Comparison of ENCODE assay signal across 8 cellular contexts in the genomic region with DNA sequence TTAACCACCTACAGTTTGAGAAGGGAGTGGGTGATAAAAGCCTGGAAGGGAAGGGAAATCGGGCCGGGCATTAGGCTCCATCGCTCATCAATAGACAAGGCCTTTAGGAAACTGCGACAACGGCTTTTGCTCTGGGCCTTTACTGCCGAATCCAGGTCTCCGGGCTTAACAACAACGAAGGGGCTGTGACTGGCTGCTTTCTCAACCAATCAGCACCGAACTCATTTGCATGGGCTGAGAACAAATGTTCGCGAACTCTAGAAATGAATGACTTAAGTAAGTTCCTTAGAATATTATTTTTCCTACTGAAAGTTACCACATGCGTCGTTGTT. TPM values are rescaled to one million over a fixed set of nuclear protein-coding genes. Genes with fewer than 3 reads are reported as not detected.
DNase-seq lines count a peak whose midpoint lies in the region; ATAC-seq, FAIRE-seq and TF ChIP-seq lines count a peak whose summit lies in the region.

No MANE protein-coding gene starts in this region.

- peak; percentile 99 for FAIRE-seq in islet of Langerhans (lab: Jason Lieb, UNC)

- no peaks in the 10 kb centered on the region for H3K9me3 ChIP-seq in A673 (ENCODE audit: low read depth, low read length, poor library complexity, severe bottlenecking)

- H3K27ac ChIP-seq in A673 (ENCODE audit: low read depth, low read length, poor library complexity, severe bottlenecking) (peak overlapping the region; percentile 99), VCaP (peak overlapping the region; percentile 96), skin epidermis (peak overlapping the region in 20 of 21 experiments; percentile 83 to 99 (median 92))

- peak; percentile 93 for DNase-seq in A673 (ENCODE audit: low spot score)
- DNase-seq in NCI-H2196 treated with DMSO at 0.1 percent for 48 hours (lab: John Stamatoyannopoulos, UW; ENCODE audit: unreplicated experiment): peak; percentile 20
- DNase-seq in cerebellar nuclear complex (lab: John Stamatoyannopoulos, UW): peak; percentile 65 to 81

- CTCF ChIA-PET in A673 (lab: Charles Lee): interaction anchor here (0.8 to 3.2 kb wide), 5 partner anchors 18 to 165 kb away, joined by 3 to 20 read pairs (median 5); no protein-coding TSS in a partner anchor

- peak overlapping the region; percentile 64 for H3K4me3 ChIP-seq in A673 (ENCODE audit: low read depth, low read length, poor library complexity, severe bottlenecking)
- H3K4me3 ChIP-seq in skin epidermis: peak overlapping the region in 6 of 7 experiments; percentile 47 to 63 (median 56)

- BruUV-seq in A673 (replicated peaks; lab: Mats Ljungman, UMichigan): no TSS peak

- peaks cover 33% of the 10 kb centered on the region for H3K36me3 ChIP-seq in A673 (ENCODE audit: insufficient read depth, low read length, poor library complexity, severe bottlenecking)

- POLR2A ChIA-PET in A673 (lab: Charles Lee; ENCODE audit: low non-redundant PET): interaction anchor here (0.6 to 2.0 kb wide), 8 partner anchors 18 to 1107 kb away, joined by 3 to 19 read pairs (median 6); a partner anchor contains a TSS

- TF ChIP-seq CTCF in A673 (conservative IDR thresholded peaks at IDR 0.05; ENCODE audit: low read depth, low read length) (no peak), VCaP (conservative IDR thresholded peaks at IDR 0.05) (no peak)

- no peaks in the 10 kb centered on the region for H3K27me3 ChIP-seq in A673 (replicated peaks; ENCODE audit: insufficient read depth, low read depth, low read length, poor library complexity)

- intact Hi-C loops in A673 (cut with micrococcal nuclease; ENCODE audit: unreplicated experiment): no loop called here

- ATAC-seq in GM18870 (IDR thresholded peaks at IDR 0.05; ENCODE audit: unreplicated experiment) (peak; percentile 28), HG03139 (IDR thresholded peaks at IDR 0.05; ENCODE audit: unreplicated experiment) (peak; percentile 12)

- peaks cover 21% of the 10 kb centered on the region for H3K4me1 ChIP-seq in A673 (ENCODE audit: insufficient read depth, low read length, poor library complexity, severe bottlenecking)

RNA-seq across cellular contexts. Expression of a gene that starts 0.3 kb away (rescaled TPM):
- not detected in 2 replicates for total RNA-seq in A673 (2021)

RNA-seq across cellular contexts. Expression of a gene that starts 0.5 kb away (rescaled TPM):
- 226 and 260 TPM in 2 replicates for total RNA-seq in A673 (2021)

RNA-seq across cellular contexts. Expression of a gene that starts 7.8 kb away (rescaled TPM):
- 2.3 and 3.3 TPM in 2 replicates for total RNA-seq in A673 (2021)

RNA-seq across cellular contexts. Expression of a gene that starts 15.6 kb away (rescaled TPM):
- 139 and 144 TPM in 2 replicates for total RNA-seq in A673 (2021)

RNA-seq across cellular contexts. Expression of a gene that starts 27.1 kb away (rescaled TPM):
- total RNA-seq in A673 (2021): 340 and 351 TPM in 2 replicates

Comparison
In these comparisons a context has a peak if more than half of its experiments do, and no peak if none do; other contexts are left out.
1. Peak in every context shown above with its lines: DNase-seq, ATAC-seq, H3K4me3 ChIP-seq and H3K27ac ChIP-seq.
2. DNase-seq: peak in every context shown above with its lines; median percentile 93 in A673; 73 in cerebellar nuclear complex; 20 in NCI-H2196 treated with DMSO at 0.1 percent for 48 hours.